Comparison of ENCODE assay signal across 8 cellular contexts in the genomic region with DNA sequence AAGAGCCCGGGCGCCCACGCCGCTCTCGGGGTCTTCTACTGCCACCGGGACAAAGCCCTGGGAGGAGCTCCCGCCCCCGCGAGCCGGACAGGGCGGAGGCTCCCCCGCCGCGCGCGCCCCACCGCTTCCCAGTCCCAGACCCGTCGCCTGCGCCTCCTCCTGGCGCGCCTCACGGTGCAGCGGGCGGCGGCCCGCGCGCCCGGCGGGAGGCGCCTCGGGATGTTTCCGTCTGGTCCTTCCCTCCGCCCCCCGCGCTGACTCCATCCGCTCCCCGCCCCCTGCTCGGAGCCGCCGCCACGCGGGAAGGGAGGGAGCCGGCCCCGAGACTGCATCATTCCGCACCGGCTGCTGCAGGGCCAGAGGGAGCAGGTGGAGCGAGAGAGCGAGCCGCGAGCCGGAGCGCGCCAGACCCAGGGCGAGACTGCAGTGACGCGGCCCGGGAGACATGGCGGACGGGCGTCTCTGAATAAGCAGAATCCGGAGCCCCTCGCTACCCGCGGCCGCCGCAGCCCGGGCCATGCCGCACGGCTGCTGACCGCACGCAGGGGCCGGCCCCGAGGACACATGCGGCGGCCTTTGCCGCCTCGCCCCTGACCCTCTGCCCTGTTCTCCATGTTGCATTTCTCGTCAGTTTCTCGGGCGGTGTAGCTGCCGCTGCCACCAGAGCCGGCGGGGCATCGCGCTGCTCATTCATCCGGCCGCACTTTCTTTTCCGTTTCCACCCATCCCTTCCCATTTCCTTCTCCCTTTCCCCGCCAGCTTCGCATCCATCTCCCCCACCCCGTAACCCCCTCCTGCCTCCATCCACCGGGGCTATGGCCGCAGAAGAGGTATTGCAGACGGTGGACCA. TPM values are rescaled to one million over a fixed set of nuclear protein-coding genes. Genes with fewer than 3 reads are reported as not detected.
DNase-seq lines count a peak whose midpoint lies in the region; ATAC-seq and TF ChIP-seq lines count a peak whose summit lies in the region.

Gene BICD1 (plus strand): TSS at position 331 of the 850 bp plus-strand sequence. CDS start 485 bp downstream, at position 816.

- no peaks in the 10 kb centered on the region for H3K27me3 Mint-ChIP-seq in naive thymus-derived CD8-positive, alpha-beta T cell

- peak; percentile 92 for DNase-seq in DMS53 treated with DMSO at 0.1 percent for 48 hours (lab: John Stamatoyannopoulos, UW; ENCODE audit: unreplicated experiment)
- DNase-seq in RKO (ENCODE audit: low spot score), result peak; percentile 84
- DNase-seq in activated T-helper 1 cell treated with anti-CD3 and anti-CD28 coated beads, Interleukin-2, amount 50 U/mL, for 16 hours (ENCODE audit: low read depth in 1 of 2, low spot score in 1 of 2), result peak; percentile 39 to 61
- DNase-seq in fibroblast of gingiva (ENCODE audit: low read depth), result peak; percentile 89
- peak; percentile 58 to 81 (median 65) for DNase-seq in naive thymus-derived CD8-positive, alpha-beta T cell
- peak; percentile 41 to 68 (median 62) for DNase-seq in stimulated activated naive CD4-positive, alpha-beta T cell (lab: John Stamatoyannopoulos, UW)

- H3K4me1 Mint-ChIP-seq in naive thymus-derived CD8-positive, alpha-beta T cell, result peaks cover 19 to 36% (median 29%) of the 10 kb centered on the region in 4 donors

- peaks cover 0 to under 1% (median 0%) of the 10 kb centered on the region in 3 donors for H3K36me3 Mint-ChIP-seq in naive thymus-derived CD8-positive, alpha-beta T cell

- H3K4me3 Mint-ChIP-seq in naive thymus-derived CD8-positive, alpha-beta T cell, result peak within 1 kb of the TSS; percentile 89 to 99 (median 97)

- TF ChIP-seq EP300 in Ishikawa (IDR thresholded peaks at IDR 0.05; ENCODE audit: borderline replicate concordance), result 0 out of 2 replicates have a peak, but pooled peaks have one; percentile 15

- H3K27ac Mint-ChIP-seq in naive thymus-derived CD8-positive, alpha-beta T cell, result peak within 1 kb of the TSS; percentile 84 to 98 (median 93)

- ATAC-seq in GM21529 (IDR thresholded peaks at IDR 0.05; ENCODE audit: unreplicated experiment), result peak; percentile 84
- ATAC-seq in naive thymus-derived CD8-positive, alpha-beta T cell, result peak; percentile 81 to 86

- H3K9me3 Mint-ChIP-seq in naive thymus-derived CD8-positive, alpha-beta T cell, result no peaks in the 10 kb centered on the region

- POLR2A ChIA-PET in naive thymus-derived CD8-positive, alpha-beta T cell (lab: Charles Lee), result interaction anchor here (0.6 to 1.1 kb wide), 5 partner anchors 8 to 366 kb away, joined by 3 read pairs; no protein-coding TSS in a partner anchor

- TF ChIP-seq RAD21 in Ishikawa (IDR thresholded peaks at IDR 0.05; ENCODE audit: low read depth), result peak; percentile 25; the same call in 1 of the 2 replicates

TF ChIP-seq in Ishikawa, 13 proteins besides CTCF, POLR2A, EP300 and RAD21:
- TF ChIP-seq REST (IDR thresholded peaks at IDR 0.05; ENCODE audit: low read depth) (no peak), YY1 (IDR thresholded peaks at IDR 0.05; ENCODE audit: low read depth) (peak; percentile 84), CEBPB (IDR thresholded peaks at IDR 0.05) (no peak), FOXM1 (IDR thresholded peaks at IDR 0.05; ENCODE audit: borderline replicate concordance, low read depth) (no peak), EGR1 (IDR thresholded peaks at IDR 0.05) (peak; percentile 89), TAF1 (IDR thresholded peaks at IDR 0.05; ENCODE audit: low read depth) (peak; percentile 78; the same call in 1 of the 2 replicates), CREB1 (IDR thresholded peaks at IDR 0.05; ENCODE audit: low read depth) (no peak), TCF12 (IDR thresholded peaks at IDR 0.05; ENCODE audit: low read depth) (0 out of 2 replicates have a peak, but pooled peaks have one; percentile 63), TEAD4 (IDR thresholded peaks at IDR 0.05) (peak; percentile 6; the same call in 1 of the 2 replicates), ZBTB7A (IDR thresholded peaks at IDR 0.05; ENCODE audit: low read depth) (peak; percentile 78), USF1 (IDR thresholded peaks at IDR 0.05) (no peak), NFIC (IDR thresholded peaks at IDR 0.05) (peak; percentile 6; the same call in 1 of the 2 replicates)
- TF ChIP-seq, protein P1, sequence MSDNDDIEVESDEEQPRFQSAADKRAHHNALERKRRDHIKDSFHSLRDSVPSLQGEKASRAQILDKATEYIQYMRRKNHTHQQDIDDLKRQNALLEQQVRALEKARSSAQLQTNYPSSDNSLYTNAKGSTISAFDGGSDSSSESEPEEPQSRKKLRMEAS (IDR thresholded peaks at IDR 0.05), result peak; percentile 96

RNA-seq across cellular contexts. Expression of gene BICD1, which starts in this region (rescaled TPM):
- 10 to 100 TPM; 14.3 to 17.6 TPM for total RNA-seq in naive thymus-derived CD8-positive, alpha-beta T cell
- 1 to 10 TPM; 5.9 to 7.7 (median 6.4) TPM for polyA plus RNA-seq in naive thymus-derived CD8-positive, alpha-beta T cell

Comparison
In these comparisons a context has a peak if more than half of its experiments do, and no peak if none do; other contexts are left out.
1. Peak in every context shown above with its lines: DNase-seq and ATAC-seq.